ENCODE assay signal across 8 cellular contexts in genomic region chr5:5407924-5408323, GRCh38.
"Had no signal": no experiment of that assay in that cellular context is flagged by ENCODE, and none has a peak within 500 bp of the region (broad histone marks: within the 10 kb centered on the region; RNA-seq: fewer than 3 reads in every experiment).

No MANE protein-coding gene starts in this region.

- H2AFZ ChIP-seq: GM23248 had no signal

- H3K4me3 ChIP-seq: GM23248, HAP-1 had no signal

- H3K4me1 ChIP-seq: HAP-1 had no signal

- ATAC-seq: HCT116 had no signal

- H3K36me3 ChIP-seq: HAP-1 had no signal

- H3K9ac ChIP-seq: GM23248 had no signal

- H3K27ac ChIP-seq: GM23248, HL-60 had no signal

- H3K9me3 ChIP-seq: HAP-1 had no signal

- DNase-seq: GM23248, GOT3, H7, HFFc6, KG1 had no signal
